ENCODE assay signal across 8 cellular contexts in genomic region chr10:73781879-73782748, GRCh38. TPM values are rescaled to one million over a fixed set of nuclear protein-coding genes. Genes with fewer than 3 reads are reported as not detected.
DNase-seq lines count a peak whose midpoint lies in the region; ATAC-seq and TF ChIP-seq lines count a peak whose summit lies in the region.

Gene CHCHD1 (plus strand): TSS chr10:73782048. CDS start chr10:73782076, 28 bp downstream.

- H3K9me3 Mint-ChIP-seq in chondrocyte (ENCODE audit: low read depth): no peaks in the 10 kb centered on the region

- peak; percentile 14 for TF ChIP-seq CTCF in chondrocyte (IDR thresholded peaks at IDR 0.05)

- DNase-seq in A172 (ENCODE audit: low spot score) (peak; percentile 63), NCI-H446 (lab: John Stamatoyannopoulos, UW) (peak; percentile 37 to 82), chondrocyte (ENCODE audit: low spot score) (peak; percentile 99), kidney glomerular epithelial cell (lab: John Stamatoyannopoulos, UW) (peak; percentile 42)
- peak; percentile 86 to 94 for DNase-seq in activated CD4-positive, alpha-beta T cell treated with anti-CD3 and anti-CD28 coated beads for 24 hours (ENCODE audit: low read depth in 2 of 2)
- DNase-seq in stimulated activated CD4-positive, alpha-beta T cell treated with anti-CD3 and anti-CD28 coated beads, Interleukin-15, amount 100 ng/mL, for 48 hours (ENCODE audit: low read depth in 2 of 2): peak; percentile 86 to 92

- H3K27me3 Mint-ChIP-seq in chondrocyte (ENCODE audit: low read depth): no peaks in the 10 kb centered on the region

- peak within 1 kb of the TSS; percentile 99 for H3K27ac Mint-ChIP-seq in chondrocyte (ENCODE audit: unreplicated experiment)

- H3K36me3 Mint-ChIP-seq in chondrocyte (ENCODE audit: low read depth): peaks cover 6% of the 10 kb centered on the region

- ATAC-seq in HG03135 (IDR thresholded peaks at IDR 0.05; ENCODE audit: unreplicated experiment): peak; percentile 58

- H3K4me3 Mint-ChIP-seq in chondrocyte (ENCODE audit: unreplicated experiment): peak within 1 kb of the TSS; percentile 98

- peak; percentile 95 for TF ChIP-seq POLR2A in GM18526 (IDR thresholded peaks at IDR 0.05; ENCODE audit: extremely low read depth, insufficient read length)

- H3K4me1 Mint-ChIP-seq in chondrocyte (ENCODE audit: low read depth): peaks cover 52% of the 10 kb centered on the region

RNA-seq across cellular contexts. Expression of gene CHCHD1, which starts in this region (rescaled TPM):
- total RNA-seq in A172 (2014; rRNA removed; shearing (Covaris generic)): 77.6 and 90.0 TPM in 2 replicates
- total RNA-seq in chondrocyte: 14.8 to 27.5 TPM (median 17.4 TPM) in 3 replicates

Comparison
In these comparisons a context has a peak if more than half of its experiments do, and no peak if none do; other contexts are left out.
1. Peak in every context shown above with its lines: DNase-seq and ATAC-seq.
2. DNase-seq: peak in every context shown above with its lines; median percentile 99 in chondrocyte; 90 in activated CD4-positive, alpha-beta T cell treated with anti-CD3 and anti-CD28 coated beads for 24 hours; 89 in stimulated activated CD4-positive, alpha-beta T cell treated with anti-CD3 and anti-CD28 coated beads, Interleukin-15, amount 100 ng/mL, for 48 hours; 63 in A172; 60 in NCI-H446; 42 in kidney glomerular epithelial cell.